Comparison of ENCODE assay signal across 15 cellular contexts in genomic region chr6:12482386-12482785, GRCh38.
A peak's percentile ranks its signal among the peaks of the same experiment; 100 is the strongest.
DNase-seq lines count a peak whose midpoint lies in the region; ATAC-seq, FAIRE-seq and TF ChIP-seq lines count a peak whose summit lies in the region.
"Had no signal": no experiment of that assay in that cellular context is flagged by ENCODE, and none has a peak within 500 bp of the region (broad histone marks: within the 10 kb centered on the region; RNA-seq: fewer than 3 reads in every experiment).

No MANE protein-coding gene starts in this region.

- no peaks in the 10 kb centered on the region for H3K9me3 ChIP-seq in HepG2 (ENCODE audit: low read length)
- H3K9me3 ChIP-seq in right lobe of liver: no peaks in the 10 kb centered on the region
- H3K9me3 ChIP-seq in smooth muscle cell (replicated peaks; ENCODE audit: low read depth): no peaks in the 10 kb centered on the region
- H3K9me3 ChIP-seq in right cardiac atrium (ENCODE audit: control insufficient read depth, low read length): no peaks in the 10 kb centered on the region
- H3K9me3 ChIP-seq: adrenal gland had no signal

- BruUV-seq in HepG2 (replicated peaks; lab: Mats Ljungman, UMichigan): no TSS peak

- intact Hi-C loops in HepG2 (cut with micrococcal nuclease; ENCODE audit: unreplicated experiment) (loop anchor here (5.0 kb wide), 1 partner anchor 190 kb away; the partner anchor contains the start of gene EDN1), right lobe of liver (cut with DNase I) (no loop called here), right cardiac atrium (cut with DNase I) (no loop called here)

- H3K36me3 ChIP-seq in HepG2 (replicated peaks in 1 of 2; ENCODE audit: control insufficient read depth in 1 of 2, insufficient read depth in 2 of 2, low read length in 2 of 2): no peaks in the 10 kb centered on the region
- no peaks in the 10 kb centered on the region for H3K36me3 ChIP-seq in right lobe of liver
- H3K36me3 ChIP-seq in smooth muscle cell (ENCODE audit: low read depth): no peaks in the 10 kb centered on the region
- H3K36me3 ChIP-seq: adrenal gland had no signal

- FAIRE-seq in HepG2 (lab: Jason Lieb, UNC): peak; percentile 47
- FAIRE-seq: G401.6 had no signal

- no peaks in the 10 kb centered on the region for H3K27me3 ChIP-seq in HepG2 (ENCODE audit: control insufficient read depth in 1 of 2, insufficient read depth in 2 of 2, low read length in 2 of 2)
- no peaks in the 10 kb centered on the region for H3K27me3 ChIP-seq in right lobe of liver
- H3K27me3 ChIP-seq in smooth muscle cell (ENCODE audit: low read depth): no peaks in the 10 kb centered on the region
- H3K27me3 ChIP-seq in right cardiac atrium (ENCODE audit: control insufficient read depth, insufficient read depth): no peaks in the 10 kb centered on the region
- H3K27me3 ChIP-seq: adrenal gland had no signal

- no peak for DNase-seq in HepG2 (ENCODE audit: low spot score)
- DNase-seq in right lobe of liver: no peak
- peak; percentile 51 for DNase-seq in M059J (ENCODE audit: low read depth)
- no peak for DNase-seq in chondrocyte (ENCODE audit: low spot score)
- no peak for DNase-seq in smooth muscle cell (lab: John Stamatoyannopoulos, UW; ENCODE audit: unreplicated experiment)
- DNase-seq in right cardiac atrium: no peak
- DNase-seq in amygdala (lab: John Stamatoyannopoulos, UW): no peak
- DNase-seq: activated CD8-positive, alpha-beta memory T cell treated with anti-CD3 and anti-CD28 coated beads, Interleukin-2, amount 50 U/mL, for 48 hours; adrenal gland; effector CD4-positive, alpha-beta T cell; GM23248 had no signal

- no peak for TF ChIP-seq RAD21 in HepG2 (CRISPR knock-in tag; IDR thresholded peaks at IDR 0.05)

- H3K4me1 Mint-ChIP-seq in chondrocyte (ENCODE audit: low read depth): peaks cover 30% of the 10 kb centered on the region

- no peaks in the 10 kb centered on the region for H4K20me1 ChIP-seq in HepG2 (ENCODE audit: insufficient read depth, low read length)
- no peaks in the 10 kb centered on the region for H4K20me1 ChIP-seq in smooth muscle cell (ENCODE audit: low read depth)

- in situ Hi-C loops in HepG2 (cut with HindIII; ENCODE audit: extremely low pct_ligation_motif_present, low pct_unique_long_range_greater_than_20kb): loop anchor here (5.0 kb wide), 1 partner anchor 180 kb away; no protein-coding TSS in a partner anchor

- H3K4me3 ChIP-seq in HepG2 (replicated peaks in 1 of 3; ENCODE audit: insufficient read depth in 1 of 3, low read depth in 2 of 3, low read length in 3 of 3) (no peak overlapping the region), right lobe of liver (no peak overlapping the region), smooth muscle cell (no peak overlapping the region), right cardiac atrium (ENCODE audit: low read length) (no peak overlapping the region)
- H3K4me3 ChIP-seq: adrenal gland, GM23248, lung had no signal

- no peaks in the 10 kb centered on the region for H3K36me3 Mint-ChIP-seq in chondrocyte (ENCODE audit: low read depth)
- H3K36me3 Mint-ChIP-seq: IgD-negative memory B cell had no signal

- CTCF ChIA-PET in HepG2 (lab: Yijun Ruan, JAX; ENCODE audit: low intra/inter-chr PET ratio, low total read pairs): no interaction called here

- H2AFZ ChIP-seq in HepG2 (ENCODE audit: low read length): no peak overlapping the region
- H2AFZ ChIP-seq in smooth muscle cell (ENCODE audit: low read depth): no peak overlapping the region
- H2AFZ ChIP-seq: GM23248 had no signal

- H3K4me1 ChIP-seq in HepG2 (ENCODE audit: insufficient read depth, low read length) (peaks cover 17% of the 10 kb centered on the region), right lobe of liver (no peaks in the 10 kb centered on the region), smooth muscle cell (ENCODE audit: low read depth) (no peaks in the 10 kb centered on the region), right cardiac atrium (ENCODE audit: control insufficient read depth, insufficient read depth, low read length) (no peaks in the 10 kb centered on the region)

- POLR2A ChIA-PET in HepG2 (lab: Yijun Ruan, JAX): no interaction called here

- no peak overlapping the region for H3K27ac ChIP-seq in HepG2 (ENCODE audit: extremely low read length, insufficient read depth, low read length)
- H3K27ac ChIP-seq in right lobe of liver: no peak overlapping the region
- H3K27ac ChIP-seq in smooth muscle cell (ENCODE audit: low read depth): no peak overlapping the region
- H3K27ac ChIP-seq in right cardiac atrium (ENCODE audit: low read length): no peak overlapping the region
- H3K27ac ChIP-seq: adrenal gland, GM23248 had no signal

- peaks cover 8% of the 10 kb centered on the region for H3K9me3 Mint-ChIP-seq in chondrocyte (ENCODE audit: low read depth)
- H3K9me3 Mint-ChIP-seq: IgD-negative memory B cell had no signal

- H3K4me2 ChIP-seq in HepG2 (ENCODE audit: low read depth, low read length) (no peak overlapping the region), smooth muscle cell (no peak overlapping the region)

- H3K79me2 ChIP-seq in HepG2 (ENCODE audit: insufficient read depth, low read length) (no peaks in the 10 kb centered on the region), smooth muscle cell (ENCODE audit: low read depth) (no peaks in the 10 kb centered on the region)

- no peak for TF ChIP-seq EP300 in HepG2 (IDR thresholded peaks at IDR 0.05; ENCODE audit: low read depth in 2 of 2, low read length in 2 of 2)
- no peak for TF ChIP-seq EP300 in HepG2 (CRISPR knock-in tag; IDR thresholded peaks at IDR 0.05; ENCODE audit: borderline replicate concordance)

- TF ChIP-seq CTCF in HepG2 (CRISPR knock-in tag; IDR thresholded peaks at IDR 0.05) (peak; percentile 35; the same call in 1 of the 2 replicates), right lobe of liver (IDR thresholded peaks at IDR 0.05) (peak in 1 of 4 donors; percentile 38), chondrocyte (IDR thresholded peaks at IDR 0.05) (peak; percentile 39), smooth muscle cell (IDR thresholded peaks at IDR 0.05; ENCODE audit: borderline replicate concordance, insufficient read depth, poor library complexity, severe bottlenecking) (peak; percentile 5)

- H3F3A ChIP-seq in smooth muscle cell (ENCODE audit: low read depth): no peaks in the 10 kb centered on the region

- ATAC-seq in HepG2: no peak
- ATAC-seq in right lobe of liver: no peak
- no peak for ATAC-seq in GM21367 (IDR thresholded peaks at IDR 0.05; ENCODE audit: unreplicated experiment)
- no peak for ATAC-seq in right cardiac atrium

- no peak for TF ChIP-seq POLR2A in HepG2 (IDR thresholded peaks at IDR 0.05; ENCODE audit: insufficient read depth in 1 of 2, low read depth in 2 of 2, low read length in 2 of 2)
- TF ChIP-seq POLR2A in right lobe of liver (IDR thresholded peaks at IDR 0.05): no peak

- no peaks in the 10 kb centered on the region for H3K27me3 Mint-ChIP-seq in chondrocyte (ENCODE audit: low read depth)

- no peak overlapping the region for H3K27ac Mint-ChIP-seq in chondrocyte (ENCODE audit: unreplicated experiment)
- H3K27ac Mint-ChIP-seq: IgD-negative memory B cell had no signal

- H3K4me3 Mint-ChIP-seq in chondrocyte (ENCODE audit: unreplicated experiment): no peak overlapping the region

- no peak overlapping the region for H3K9ac ChIP-seq in HepG2 (ENCODE audit: insufficient read depth, low read depth, low read length)
- H3K9ac ChIP-seq in smooth muscle cell (ENCODE audit: low read depth): no peak overlapping the region
- H3K9ac ChIP-seq: GM23248 had no signal

TF ChIP-seq in HepG2, 621 proteins besides CTCF, POLR2A, EP300 and RAD21:
- TF ChIP-seq RXRA (CRISPR knock-in tag; IDR thresholded peaks at IDR 0.05) (no peak), STAG1 (CRISPR knock-in tag; IDR thresholded peaks at IDR 0.05) (peak; percentile 49), PHF8 (CRISPR knock-in tag; IDR thresholded peaks at IDR 0.05) (no peak)
TF ChIP-seq in HepG2: peak in this region for 1.
